7 cellular contexts compared by ENCODE assay signal in genomic region chr13:47719164-47719563, GRCh38.
"Had no signal": no experiment of that assay in that cellular context is flagged by ENCODE, and none has a peak within 500 bp of the region (broad histone marks: within the 10 kb centered on the region; RNA-seq: fewer than 3 reads in every experiment).

No MANE protein-coding gene starts in this region.

- FAIRE-seq: HTR-8/SVneo, K562 had no signal

- H3K4me3 ChIP-seq: K562 had no signal

- H3K4me2 ChIP-seq: KMS-11 had no signal

- H3K9ac ChIP-seq: KMS-11 had no signal

- H3K27ac ChIP-seq: HL-60, KMS-11 had no signal

- DNase-seq: IMR-90, KBM-7, KG1 had no signal

- ATAC-seq: K562 had no signal
